ENCODE assay signal across 27 cellular contexts in the genomic region with DNA sequence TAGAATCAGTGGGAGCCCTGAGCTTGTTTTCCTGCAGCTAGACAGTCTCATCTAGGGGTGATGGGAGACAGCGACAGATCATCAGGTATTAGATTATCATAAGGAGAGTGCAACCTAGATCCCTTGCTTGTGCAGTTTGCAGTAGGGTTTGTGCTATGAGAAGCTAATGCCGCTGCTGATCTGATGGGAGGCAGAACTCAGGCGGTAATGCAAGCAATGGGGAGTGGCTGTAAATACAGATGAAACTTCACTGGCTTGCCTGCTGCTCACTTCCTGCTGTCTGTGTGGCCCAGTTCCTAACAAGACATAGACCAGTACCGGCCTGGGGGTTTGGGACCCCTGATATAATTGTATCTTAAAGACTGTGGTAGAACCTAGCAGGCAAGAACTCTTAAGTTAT.
"Had no signal": no experiment of that assay in that cellular context is flagged by ENCODE, and none has a peak within 500 bp of the region (broad histone marks: within the 10 kb centered on the region; RNA-seq: fewer than 3 reads in every experiment).

No MANE protein-coding gene starts in this region.

- H3K9me3 Mint-ChIP-seq: activated CD4-positive, alpha-beta memory T cell treated with anti-CD3 and anti-CD28 coated beads for 36 hours; activated CD4-positive, alpha-beta T cell treated with anti-CD3 and anti-CD28 coated beads, Interleukin-2, amount 10 ng/mL, durations not matched to agents 24 days and 14 days; activated naive CD4-positive, alpha-beta T cell treated with anti-CD3 and anti-CD28 coated beads, Interleukin-2, amount 50 U/mL, for 24 hours; activated T-cell treated with anti-CD3 and anti-CD28 coated beads, Interleukin-2, amount 50 U/mL, for 4 hours; activated T-helper 1 cell treated with anti-CD3 and anti-CD28 coated beads, Interleukin-12 subunit alpha, Interleukin-12 subunit beta, Interleukin-2, Interleukin-4 antibody, amounts not matched to agents 30 ng/mL and 10 ng/mL and 1 ng/mL, durations not matched to agents 14 hours and 24 hours and 36 hours; brain had no signal

- H3K36me3 ChIP-seq: breast epithelium, colonic mucosa had no signal

- H3K4me3 ChIP-seq: ascending aorta, breast epithelium, cardiac muscle cell, colonic mucosa, esophagus squamous epithelium, gastroesophageal sphincter, heart right ventricle, hepatocyte had no signal

- H3K27ac Mint-ChIP-seq: activated CD4-positive, alpha-beta memory T cell treated with anti-CD3 and anti-CD28 coated beads for 36 hours; activated CD4-positive, alpha-beta T cell treated with anti-CD3 and anti-CD28 coated beads for 36 hours; activated CD4-positive, alpha-beta T cell treated with anti-CD3 and anti-CD28 coated beads, Interleukin-2, amount 10 ng/mL, durations not matched to agents 24 days and 14 days; activated naive CD4-positive, alpha-beta T cell treated with anti-CD3 and anti-CD28 coated beads, Interleukin-2, amount 50 U/mL, for 24 hours; activated T-helper 1 cell treated with anti-CD3 and anti-CD28 coated beads, Interleukin-12 subunit alpha, Interleukin-12 subunit beta, Interleukin-2, Interleukin-4 antibody, amounts not matched to agents 30 ng/mL and 10 ng/mL and 1 ng/mL, durations not matched to agents 14 hours and 24 hours and 36 hours; brain had no signal

- H3K9me3 ChIP-seq: ascending aorta, breast epithelium, colonic mucosa, esophagus squamous epithelium, gastroesophageal sphincter, heart right ventricle had no signal

- H3K27ac ChIP-seq: ascending aorta, breast epithelium, cardiac muscle cell, colonic mucosa, epithelial cell of prostate, esophagus squamous epithelium, gastroesophageal sphincter, heart right ventricle, hepatocyte had no signal

- H3K4me3 Mint-ChIP-seq: activated CD4-positive, alpha-beta memory T cell treated with anti-CD3 and anti-CD28 coated beads for 36 hours; activated CD4-positive, alpha-beta T cell treated with anti-CD3 and anti-CD28 coated beads for 36 hours; activated CD4-positive, alpha-beta T cell treated with anti-CD3 and anti-CD28 coated beads, Interleukin-2, amount 10 ng/mL, durations not matched to agents 24 days and 14 days; activated naive CD4-positive, alpha-beta T cell treated with anti-CD3 and anti-CD28 coated beads, Interleukin-2, amount 50 U/mL, for 24 hours; activated T-cell treated with anti-CD3 and anti-CD28 coated beads, Interleukin-2, amount 50 U/mL, for 4 hours; activated T-helper 1 cell treated with anti-CD3 and anti-CD28 coated beads, Interleukin-12 subunit alpha, Interleukin-12 subunit beta, Interleukin-2, Interleukin-4 antibody, amounts not matched to agents 30 ng/mL and 10 ng/mL and 1 ng/mL, durations not matched to agents 14 hours and 24 hours and 36 hours; brain had no signal

- DNase-seq: activated CD4-positive, alpha-beta memory T cell treated with anti-CD3 and anti-CD28 coated beads for 36 hours; activated CD4-positive, alpha-beta T cell treated with anti-CD3 and anti-CD28 coated beads for 36 hours; activated CD4-positive, alpha-beta T cell treated with anti-CD3 and anti-CD28 coated beads, Interleukin-2, amount 10 ng/mL, durations not matched to agents 24 days and 14 days; activated CD4-positive, CD25-positive, alpha-beta regulatory T cell; activated CD4-positive, CD25-positive, alpha-beta regulatory T cell treated with anti-CD3 and anti-CD28 coated beads, Interleukin-2, amount 50 U/mL, for 72 hours; activated CD8-positive, alpha-beta memory T cell treated with anti-CD3 and anti-CD28 coated beads, Interleukin-2, amount 50 U/mL, for 48 hours; activated gamma-delta T cell; activated naive CD4-positive, alpha-beta T cell; activated T-cell treated with anti-CD3 and anti-CD28 coated beads for 4 hours; activated T-cell treated with anti-CD3 and anti-CD28 coated beads, Interleukin-2, amount 50 U/mL, for 4 hours; central memory CD4-positive, alpha-beta T cell; cerebellar nuclear complex; colonic mucosa; effector CD8-positive, alpha-beta T cell; esophagus squamous epithelium; foreskin melanocyte; heart right ventricle; T-helper 2 cell had no signal

- H3K4me1 ChIP-seq: ascending aorta had no signal

- H3K27me3 Mint-ChIP-seq: activated CD4-positive, alpha-beta memory T cell treated with anti-CD3 and anti-CD28 coated beads for 36 hours; activated CD4-positive, alpha-beta T cell treated with anti-CD3 and anti-CD28 coated beads for 36 hours; activated CD4-positive, alpha-beta T cell treated with anti-CD3 and anti-CD28 coated beads, Interleukin-2, amount 10 ng/mL, durations not matched to agents 24 days and 14 days; activated naive CD4-positive, alpha-beta T cell treated with anti-CD3 and anti-CD28 coated beads, Interleukin-2, amount 50 U/mL, for 24 hours; brain had no signal

- ATAC-seq: activated CD4-positive, alpha-beta T cell treated with anti-CD3 and anti-CD28 coated beads for 36 hours; activated T-cell treated with anti-CD3 and anti-CD28 coated beads, Interleukin-2, amount 50 U/mL, for 4 hours; gastroesophageal sphincter; heart right ventricle had no signal

- H3K27me3 ChIP-seq: ascending aorta, breast epithelium, cardiac muscle cell, colonic mucosa, esophagus squamous epithelium, gastroesophageal sphincter, heart right ventricle, hepatocyte had no signal
